2 cellular contexts compared by ENCODE assay signal in the genomic region with DNA sequence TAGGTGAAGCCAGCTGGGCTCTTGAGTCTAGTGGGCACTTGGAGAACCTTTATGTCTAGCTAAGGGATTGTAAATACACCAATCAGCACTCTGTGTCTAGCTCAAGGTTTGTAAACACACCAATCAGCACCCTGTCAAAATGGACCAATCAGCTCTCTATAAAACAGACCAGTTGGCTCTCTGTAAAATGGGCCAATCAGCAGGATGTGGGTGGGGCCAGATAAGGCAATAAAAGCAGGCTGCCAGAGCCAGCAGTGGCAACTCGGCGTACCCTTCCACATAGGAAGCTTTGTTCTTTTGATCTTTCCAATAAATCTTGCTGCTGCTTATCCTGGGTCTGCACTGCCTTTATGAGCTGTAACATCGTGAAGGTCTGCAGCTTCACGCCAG.
TF ChIP-seq lines count a peak whose summit lies in the region.
"Not testable (repeated sequence)": the region's sequence is repeated elsewhere in the genome, so short reads cannot be mapped to it uniquely, and the experiment has no call there.

No MANE protein-coding gene starts in this region.

TF ChIP-seq in WTC11, 78 proteins besides CTCF, POLR2A, EP300 and RAD21:
- peak; percentile 40; the same call in 1 of the 2 replicates for TF ChIP-seq ERG (CRISPR knock-in tag; IDR thresholded peaks at IDR 0.05)
- TF ChIP-seq NFYB (CRISPR knock-in tag; conservative IDR thresholded peaks at IDR 0.05; ENCODE audit: low read depth): 0 out of 2 replicates have a peak, but pooled peaks have one; percentile 39
- 0 out of 2 replicates have a peak, but pooled peaks have one; percentile 56 for TF ChIP-seq EMX1 (CRISPR knock-in tag; IDR thresholded peaks at IDR 0.05)

TF ChIP-seq in HepG2, 621 proteins besides CTCF, POLR2A, EP300 and RAD21:
- TF ChIP-seq NFYC (CRISPR knock-in tag; IDR thresholded peaks at IDR 0.05) (peak; percentile 71), SP1 (CRISPR knock-in tag; IDR thresholded peaks at IDR 0.05) (0 out of 2 replicates have a peak, but pooled peaks have one; percentile 26), NRL (CRISPR knock-in tag; IDR thresholded peaks at IDR 0.05; ENCODE audit: borderline replicate concordance) (0 out of 2 replicates have a peak, but pooled peaks have one; percentile 27), NFYB (CRISPR knock-in tag; IDR thresholded peaks at IDR 0.05) (peak; percentile 76)
- not testable (repeated sequence) for TF ChIP-seq SP1 (IDR thresholded peaks at IDR 0.05)
